ENCODE assay signal across 1 cellular context in the genomic region with DNA sequence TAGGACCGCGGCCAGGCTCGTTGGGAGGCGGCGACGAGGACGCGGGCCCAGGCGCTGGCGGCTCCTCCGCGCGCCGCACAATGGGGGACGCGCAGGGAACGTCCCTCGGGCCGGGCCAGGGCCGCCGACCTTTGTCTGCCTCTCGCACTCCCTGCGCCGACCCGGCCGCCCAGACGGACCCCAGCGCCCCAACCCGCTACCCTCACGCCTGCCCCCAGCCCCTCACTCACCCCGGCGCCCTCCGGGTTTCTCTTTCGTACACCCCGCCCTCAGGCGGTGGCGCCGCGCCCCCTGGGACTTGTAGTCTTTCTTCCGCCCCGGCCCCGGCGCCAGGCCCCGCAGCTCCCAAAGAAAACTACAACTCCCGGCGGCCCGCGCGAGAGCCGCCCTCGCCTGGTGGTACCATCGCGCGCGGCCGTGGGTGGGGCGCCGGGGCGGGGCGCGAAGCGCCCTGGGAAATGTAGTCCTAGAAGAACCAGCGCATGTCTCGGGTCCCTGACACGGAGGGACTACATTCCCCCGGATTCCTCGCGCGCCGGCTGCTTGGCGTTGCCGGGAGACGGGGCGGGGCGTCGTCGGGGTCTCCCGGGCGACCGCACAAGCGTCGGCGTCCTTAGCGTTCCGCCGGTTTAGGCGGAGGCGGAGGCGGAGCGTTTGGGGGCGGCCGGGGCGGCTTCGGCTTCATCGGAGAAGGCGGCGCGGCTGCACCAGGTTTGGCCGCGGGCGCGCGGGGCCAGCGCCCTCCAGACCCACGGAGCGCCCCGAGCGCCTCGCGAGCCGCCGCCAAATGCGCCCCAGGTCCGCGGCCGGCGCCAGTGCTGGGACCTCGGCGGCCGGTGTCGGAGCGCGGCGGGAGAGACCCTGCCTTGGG.
TF ChIP-seq lines count a peak whose summit lies in the region.

A gene (minus strand): TSS at position 260 of the 871 bp plus-strand sequence. CDS start 24,546 bp downstream, outside the sequence.

TF ChIP-seq in HEK293, 187 proteins besides CTCF, POLR2A, EP300 and RAD21 (continued from another document and continues in another):
- TF ChIP-seq, protein P1, sequence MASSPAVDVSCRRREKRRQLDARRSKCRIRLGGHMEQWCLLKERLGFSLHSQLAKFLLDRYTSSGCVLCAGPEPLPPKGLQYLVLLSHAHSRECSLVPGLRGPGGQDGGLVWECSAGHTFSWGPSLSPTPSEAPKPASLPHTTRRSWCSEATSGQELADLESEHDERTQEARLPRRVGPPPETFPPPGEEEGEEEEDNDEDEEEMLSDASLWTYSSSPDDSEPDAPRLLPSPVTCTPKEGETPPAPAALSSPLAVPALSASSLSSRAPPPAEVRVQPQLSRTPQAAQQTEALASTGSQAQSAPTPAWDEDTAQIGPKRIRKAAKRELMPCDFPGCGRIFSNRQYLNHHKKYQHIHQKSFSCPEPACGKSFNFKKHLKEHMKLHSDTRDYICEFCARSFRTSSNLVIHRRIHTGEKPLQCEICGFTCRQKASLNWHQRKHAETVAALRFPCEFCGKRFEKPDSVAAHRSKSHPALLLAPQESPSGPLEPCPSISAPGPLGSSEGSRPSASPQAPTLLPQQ (tag by site-specific recombination; IDR thresholded peaks at IDR 0.05) = no peak
- TF ChIP-seq ZNF549 (tag by site-specific recombination; IDR thresholded peaks at IDR 0.05) = no peak
- TF ChIP-seq ZNF350 (tag by site-specific recombination; IDR thresholded peaks at IDR 0.05) = no peak
- TF ChIP-seq GLI4 (tag by site-specific recombination; IDR thresholded peaks at IDR 0.05) = no peak
- TF ChIP-seq ZSCAN30 (tag by site-specific recombination; IDR thresholded peaks at IDR 0.05) = 0 out of 2 replicates have a peak, but pooled peaks have one; percentile 42
- no peak for TF ChIP-seq ZNF776 (tag by site-specific recombination; IDR thresholded peaks at IDR 0.05; ENCODE audit: borderline replicate concordance)
- TF ChIP-seq ZNF792 (tag by site-specific recombination; IDR thresholded peaks at IDR 0.05) = no peak
- no peak for TF ChIP-seq ZNF140 (tag by site-specific recombination; IDR thresholded peaks at IDR 0.05)
- no peak for TF ChIP-seq ZNF391 (tag by site-specific recombination; IDR thresholded peaks at IDR 0.05; ENCODE audit: borderline replicate concordance, low read depth)
- TF ChIP-seq, protein P2, sequence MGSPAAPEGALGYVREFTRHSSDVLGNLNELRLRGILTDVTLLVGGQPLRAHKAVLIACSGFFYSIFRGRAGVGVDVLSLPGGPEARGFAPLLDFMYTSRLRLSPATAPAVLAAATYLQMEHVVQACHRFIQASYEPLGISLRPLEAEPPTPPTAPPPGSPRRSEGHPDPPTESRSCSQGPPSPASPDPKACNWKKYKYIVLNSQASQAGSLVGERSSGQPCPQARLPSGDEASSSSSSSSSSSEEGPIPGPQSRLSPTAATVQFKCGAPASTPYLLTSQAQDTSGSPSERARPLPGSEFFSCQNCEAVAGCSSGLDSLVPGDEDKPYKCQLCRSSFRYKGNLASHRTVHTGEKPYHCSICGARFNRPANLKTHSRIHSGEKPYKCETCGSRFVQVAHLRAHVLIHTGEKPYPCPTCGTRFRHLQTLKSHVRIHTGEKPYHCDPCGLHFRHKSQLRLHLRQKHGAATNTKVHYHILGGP (tag by site-specific recombination; IDR thresholded peaks at IDR 0.05) = no peak
- no peak for TF ChIP-seq ZNF624 (tag by site-specific recombination; IDR thresholded peaks at IDR 0.05)
- no peak for TF ChIP-seq ZNF830 (tag by site-specific recombination; IDR thresholded peaks at IDR 0.05; ENCODE audit: low read depth)
- TF ChIP-seq ZNF571 (tag by site-specific recombination; IDR thresholded peaks at IDR 0.05) = no peak
- no peak for TF ChIP-seq GLI2 (tag by site-specific recombination; IDR thresholded peaks at IDR 0.05; ENCODE audit: borderline replicate concordance, low read depth)
- TF ChIP-seq ZNF37A (tag by site-specific recombination; IDR thresholded peaks at IDR 0.05) = peak; percentile 99
- 0 out of 2 replicates have a peak, but pooled peaks have one; percentile 6 for TF ChIP-seq ZNF629 (tag by site-specific recombination; IDR thresholded peaks at IDR 0.05)
- TF ChIP-seq, protein P3, sequence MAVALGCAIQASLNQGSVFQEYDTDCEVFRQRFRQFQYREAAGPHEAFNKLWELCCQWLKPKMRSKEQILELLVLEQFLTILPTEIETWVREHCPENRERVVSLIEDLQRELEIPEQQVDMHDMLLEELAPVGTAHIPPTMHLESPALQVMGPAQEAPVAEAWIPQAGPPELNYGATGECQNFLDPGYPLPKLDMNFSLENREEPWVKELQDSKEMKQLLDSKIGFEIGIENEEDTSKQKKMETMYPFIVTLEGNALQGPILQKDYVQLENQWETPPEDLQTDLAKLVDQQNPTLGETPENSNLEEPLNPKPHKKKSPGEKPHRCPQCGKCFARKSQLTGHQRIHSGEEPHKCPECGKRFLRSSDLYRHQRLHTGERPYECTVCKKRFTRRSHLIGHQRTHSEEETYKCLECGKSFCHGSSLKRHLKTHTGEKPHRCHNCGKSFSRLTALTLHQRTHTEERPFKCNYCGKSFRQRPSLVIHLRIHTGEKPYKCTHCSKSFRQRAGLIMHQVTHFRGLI (tag by site-specific recombination; IDR thresholded peaks at IDR 0.05) = peak; percentile 77; the same call in 1 of the 2 replicates
- TF ChIP-seq ZNF423 (tag by site-specific recombination; IDR thresholded peaks at IDR 0.05) = no peak
- TF ChIP-seq, protein P4, sequence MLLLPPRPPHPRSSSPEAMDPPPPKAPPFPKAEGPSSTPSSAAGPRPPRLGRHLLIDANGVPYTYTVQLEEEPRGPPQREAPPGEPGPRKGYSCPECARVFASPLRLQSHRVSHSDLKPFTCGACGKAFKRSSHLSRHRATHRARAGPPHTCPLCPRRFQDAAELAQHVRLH (tag by site-specific recombination; IDR thresholded peaks at IDR 0.05) = peak; percentile 81
- TF ChIP-seq, protein P5, sequence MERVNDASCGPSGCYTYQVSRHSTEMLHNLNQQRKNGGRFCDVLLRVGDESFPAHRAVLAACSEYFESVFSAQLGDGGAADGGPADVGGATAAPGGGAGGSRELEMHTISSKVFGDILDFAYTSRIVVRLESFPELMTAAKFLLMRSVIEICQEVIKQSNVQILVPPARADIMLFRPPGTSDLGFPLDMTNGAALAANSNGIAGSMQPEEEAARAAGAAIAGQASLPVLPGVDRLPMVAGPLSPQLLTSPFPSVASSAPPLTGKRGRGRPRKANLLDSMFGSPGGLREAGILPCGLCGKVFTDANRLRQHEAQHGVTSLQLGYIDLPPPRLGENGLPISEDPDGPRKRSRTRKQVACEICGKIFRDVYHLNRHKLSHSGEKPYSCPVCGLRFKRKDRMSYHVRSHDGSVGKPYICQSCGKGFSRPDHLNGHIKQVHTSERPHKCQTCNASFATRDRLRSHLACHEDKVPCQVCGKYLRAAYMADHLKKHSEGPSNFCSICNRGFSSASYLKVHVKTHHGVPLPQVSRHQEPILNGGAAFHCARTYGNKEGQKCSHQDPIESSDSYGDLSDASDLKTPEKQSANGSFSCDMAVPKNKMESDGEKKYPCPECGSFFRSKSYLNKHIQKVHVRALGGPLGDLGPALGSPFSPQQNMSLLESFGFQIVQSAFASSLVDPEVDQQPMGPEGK (tag by site-specific recombination; IDR thresholded peaks at IDR 0.05) = peak; percentile 93
- TF ChIP-seq ZNF623 (tag by site-specific recombination; IDR thresholded peaks at IDR 0.05) = no peak
- TF ChIP-seq ZNF560 (tag by site-specific recombination; IDR thresholded peaks at IDR 0.05; ENCODE audit: borderline replicate concordance) = no peak
- 0 out of 2 replicates have a peak, but pooled peaks have one; percentile 14 for TF ChIP-seq SP7 (tag by site-specific recombination; IDR thresholded peaks at IDR 0.05)
- no peak for TF ChIP-seq ZBTB21 (tag by site-specific recombination; IDR thresholded peaks at IDR 0.05)
- no peak for TF ChIP-seq ZNF175 (tag by site-specific recombination; IDR thresholded peaks at IDR 0.05)
- no peak for TF ChIP-seq ZNF514 (tag by site-specific recombination; IDR thresholded peaks at IDR 0.05)
- no peak for TF ChIP-seq SCRT1 (tag by site-specific recombination; IDR thresholded peaks at IDR 0.05; ENCODE audit: borderline replicate concordance)
- TF ChIP-seq, protein P6, sequence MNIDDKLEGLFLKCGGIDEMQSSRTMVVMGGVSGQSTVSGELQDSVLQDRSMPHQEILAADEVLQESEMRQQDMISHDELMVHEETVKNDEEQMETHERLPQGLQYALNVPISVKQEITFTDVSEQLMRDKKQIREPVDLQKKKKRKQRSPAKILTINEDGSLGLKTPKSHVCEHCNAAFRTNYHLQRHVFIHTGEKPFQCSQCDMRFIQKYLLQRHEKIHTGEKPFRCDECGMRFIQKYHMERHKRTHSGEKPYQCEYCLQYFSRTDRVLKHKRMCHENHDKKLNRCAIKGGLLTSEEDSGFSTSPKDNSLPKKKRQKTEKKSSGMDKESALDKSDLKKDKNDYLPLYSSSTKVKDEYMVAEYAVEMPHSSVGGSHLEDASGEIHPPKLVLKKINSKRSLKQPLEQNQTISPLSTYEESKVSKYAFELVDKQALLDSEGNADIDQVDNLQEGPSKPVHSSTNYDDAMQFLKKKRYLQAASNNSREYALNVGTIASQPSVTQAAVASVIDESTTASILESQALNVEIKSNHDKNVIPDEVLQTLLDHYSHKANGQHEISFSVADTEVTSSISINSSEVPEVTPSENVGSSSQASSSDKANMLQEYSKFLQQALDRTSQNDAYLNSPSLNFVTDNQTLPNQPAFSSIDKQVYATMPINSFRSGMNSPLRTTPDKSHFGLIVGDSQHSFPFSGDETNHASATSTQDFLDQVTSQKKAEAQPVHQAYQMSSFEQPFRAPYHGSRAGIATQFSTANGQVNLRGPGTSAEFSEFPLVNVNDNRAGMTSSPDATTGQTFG (tag by site-specific recombination; IDR thresholded peaks at IDR 0.05; ENCODE audit: borderline replicate concordance) = no peak
- no peak for TF ChIP-seq ZNF501 (tag by site-specific recombination; IDR thresholded peaks at IDR 0.05)
- peak; percentile 61 for TF ChIP-seq YY1 (tag by site-specific recombination; IDR thresholded peaks at IDR 0.05)
- no peak for TF ChIP-seq SALL2 (tag by site-specific recombination; IDR thresholded peaks at IDR 0.05; ENCODE audit: borderline replicate concordance)
- TF ChIP-seq EGR2 (tag by site-specific recombination; IDR thresholded peaks at IDR 0.05; ENCODE audit: low read depth) = peak; percentile 90
- no peak for TF ChIP-seq ZNF677 (tag by site-specific recombination; IDR thresholded peaks at IDR 0.05)
- TF ChIP-seq OVOL3 (tag by site-specific recombination; IDR thresholded peaks at IDR 0.05) = no peak
- peak; percentile 94 for TF ChIP-seq ZEB2 (tag by site-specific recombination; IDR thresholded peaks at IDR 0.05)
- TF ChIP-seq ZNF2 (tag by site-specific recombination; IDR thresholded peaks at IDR 0.05) = no peak
- TF ChIP-seq ZNF302 (tag by site-specific recombination; IDR thresholded peaks at IDR 0.05; ENCODE audit: low read depth) = no peak
- TF ChIP-seq ZNF658 (tag by site-specific recombination; IDR thresholded peaks at IDR 0.05) = no peak
- 0 out of 2 replicates have a peak, but pooled peaks have one; percentile 22 for TF ChIP-seq ZNF184 (tag by site-specific recombination; IDR thresholded peaks at IDR 0.05)
- TF ChIP-seq ZNF585B (tag by site-specific recombination; IDR thresholded peaks at IDR 0.05) = no peak
- TF ChIP-seq ZNF274 (IDR thresholded peaks at IDR 0.05; ENCODE audit: low read length) = no peak
- no peak for TF ChIP-seq ZNF274 (tag by site-specific recombination; IDR thresholded peaks at IDR 0.05; ENCODE audit: borderline replicate concordance)
- TF ChIP-seq ZNF548 (tag by site-specific recombination; IDR thresholded peaks at IDR 0.05) = no peak
- no peak for TF ChIP-seq ZNF214 (tag by site-specific recombination; IDR thresholded peaks at IDR 0.05; ENCODE audit: borderline replicate concordance)
- no peak for TF ChIP-seq ZNF19 (tag by site-specific recombination; IDR thresholded peaks at IDR 0.05; ENCODE audit: low read depth)
- no peak for TF ChIP-seq ZNF660 (tag by site-specific recombination; IDR thresholded peaks at IDR 0.05)
- no peak for TF ChIP-seq ZNF791 (tag by site-specific recombination; IDR thresholded peaks at IDR 0.05)
- no peak for TF ChIP-seq ZNF48 (tag by site-specific recombination; IDR thresholded peaks at IDR 0.05)
- TF ChIP-seq, protein P7, sequence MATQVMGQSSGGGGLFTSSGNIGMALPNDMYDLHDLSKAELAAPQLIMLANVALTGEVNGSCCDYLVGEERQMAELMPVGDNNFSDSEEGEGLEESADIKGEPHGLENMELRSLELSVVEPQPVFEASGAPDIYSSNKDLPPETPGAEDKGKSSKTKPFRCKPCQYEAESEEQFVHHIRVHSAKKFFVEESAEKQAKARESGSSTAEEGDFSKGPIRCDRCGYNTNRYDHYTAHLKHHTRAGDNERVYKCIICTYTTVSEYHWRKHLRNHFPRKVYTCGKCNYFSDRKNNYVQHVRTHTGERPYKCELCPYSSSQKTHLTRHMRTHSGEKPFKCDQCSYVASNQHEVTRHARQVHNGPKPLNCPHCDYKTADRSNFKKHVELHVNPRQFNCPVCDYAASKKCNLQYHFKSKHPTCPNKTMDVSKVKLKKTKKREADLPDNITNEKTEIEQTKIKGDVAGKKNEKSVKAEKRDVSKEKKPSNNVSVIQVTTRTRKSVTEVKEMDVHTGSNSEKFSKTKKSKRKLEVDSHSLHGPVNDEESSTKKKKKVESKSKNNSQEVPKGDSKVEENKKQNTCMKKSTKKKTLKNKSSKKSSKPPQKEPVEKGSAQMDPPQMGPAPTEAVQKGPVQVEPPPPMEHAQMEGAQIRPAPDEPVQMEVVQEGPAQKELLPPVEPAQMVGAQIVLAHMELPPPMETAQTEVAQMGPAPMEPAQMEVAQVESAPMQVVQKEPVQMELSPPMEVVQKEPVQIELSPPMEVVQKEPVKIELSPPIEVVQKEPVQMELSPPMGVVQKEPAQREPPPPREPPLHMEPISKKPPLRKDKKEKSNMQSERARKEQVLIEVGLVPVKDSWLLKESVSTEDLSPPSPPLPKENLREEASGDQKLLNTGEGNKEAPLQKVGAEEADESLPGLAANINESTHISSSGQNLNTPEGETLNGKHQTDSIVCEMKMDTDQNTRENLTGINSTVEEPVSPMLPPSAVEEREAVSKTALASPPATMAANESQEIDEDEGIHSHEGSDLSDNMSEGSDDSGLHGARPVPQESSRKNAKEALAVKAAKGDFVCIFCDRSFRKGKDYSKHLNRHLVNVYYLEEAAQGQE (tag by site-specific recombination; IDR thresholded peaks at IDR 0.05) = no peak
- TF ChIP-seq ZNF510 (tag by site-specific recombination; IDR thresholded peaks at IDR 0.05; ENCODE audit: insufficient replicate concordance) = no peak
- no peak for TF ChIP-seq ZNF311 (tag by site-specific recombination; IDR thresholded peaks at IDR 0.05; ENCODE audit: borderline replicate concordance)
- no peak for TF ChIP-seq ZNF768 (tag by site-specific recombination; IDR thresholded peaks at IDR 0.05)
- TF ChIP-seq, protein P8, sequence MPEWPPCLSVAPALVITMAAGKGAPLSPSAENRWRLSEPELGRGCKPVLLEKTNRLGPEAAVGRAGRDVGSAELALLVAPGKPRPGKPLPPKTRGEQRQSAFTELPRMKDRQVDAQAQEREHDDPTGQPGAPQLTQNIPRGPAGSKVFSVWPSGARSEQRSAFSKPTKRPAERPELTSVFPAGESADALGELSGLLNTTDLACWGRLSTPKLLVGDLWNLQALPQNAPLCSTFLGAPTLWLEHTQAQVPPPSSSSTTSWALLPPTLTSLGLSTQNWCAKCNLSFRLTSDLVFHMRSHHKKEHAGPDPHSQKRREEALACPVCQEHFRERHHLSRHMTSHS (tag by site-specific recombination; IDR thresholded peaks at IDR 0.05) = no peak
